10 cellular contexts compared by ENCODE assay signal in the genomic region with DNA sequence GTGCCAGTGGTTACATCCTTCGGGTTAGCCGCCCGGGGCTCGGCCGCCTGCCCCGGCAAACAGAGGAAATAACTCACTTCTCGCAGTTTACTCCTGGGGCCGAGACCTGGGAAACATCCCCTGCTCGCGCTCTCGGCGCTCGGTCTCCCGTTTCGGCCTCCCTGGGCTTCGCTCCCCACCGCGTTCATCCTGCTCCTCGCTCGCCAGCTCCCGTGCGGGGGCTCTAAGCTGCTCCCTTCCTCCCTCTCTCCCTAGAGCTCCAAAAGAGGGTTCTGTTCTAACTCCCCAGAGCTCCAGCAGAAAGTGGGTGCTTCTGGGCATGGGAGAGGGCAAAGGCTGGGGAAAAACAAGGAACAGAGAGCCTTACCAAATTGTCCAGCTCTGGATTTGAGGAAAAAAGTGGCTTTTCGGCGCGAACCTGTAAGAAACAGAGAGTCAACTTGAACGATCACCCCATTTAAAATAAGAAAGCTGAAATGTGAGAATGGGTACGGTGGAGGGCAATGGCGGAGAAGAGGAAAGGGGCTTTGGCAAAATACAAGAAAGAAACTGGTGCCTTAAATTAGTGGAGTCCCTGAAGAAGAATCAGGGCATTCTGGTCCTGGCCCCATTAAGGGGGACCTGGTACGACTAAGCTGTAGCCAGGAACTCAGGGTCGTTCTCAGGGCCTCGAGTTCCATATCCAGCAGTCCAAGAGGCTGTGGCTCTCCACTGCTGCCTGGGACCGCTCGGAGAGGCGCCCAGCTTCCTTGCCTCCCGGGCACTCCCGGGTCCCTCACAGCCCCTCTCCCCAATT. TPM values are rescaled to one million over a fixed set of nuclear protein-coding genes. Genes with fewer than 3 reads are reported as not detected.
DNase-seq lines count a peak whose midpoint lies in the region; ATAC-seq, FAIRE-seq and TF ChIP-seq lines count a peak whose summit lies in the region.
"Had no signal": no experiment of that assay in that cellular context is flagged by ENCODE, and none has a peak within 500 bp of the region (broad histone marks: within the 10 kb centered on the region; RNA-seq: fewer than 3 reads in every experiment).

No MANE protein-coding gene starts in this region.

- H3K27ac Mint-ChIP-seq in natural killer cell treated with Interleukin-12 subunit alpha and Interleukin-12 subunit beta and Interleukin-15 and Interleukin-18, amount 100 ng/mL, for 72 hours: no peak overlapping the region
- H3K27ac Mint-ChIP-seq in activated CD4-positive, alpha-beta T cell treated with anti-CD3 and anti-CD28 coated beads, Interleukin-2, amount 10 ng/mL, durations not matched to agents 24 days and 14 days: no peak overlapping the region

- H3K4me2 ChIP-seq in HepG2 (ENCODE audit: low read depth, low read length): no peak overlapping the region

- no peak overlapping the region for H3K9ac ChIP-seq in HepG2 (ENCODE audit: insufficient read depth, low read depth, low read length)

- H3K36me3 Mint-ChIP-seq in natural killer cell treated with Interleukin-12 subunit alpha and Interleukin-12 subunit beta and Interleukin-15 and Interleukin-18, amount 100 ng/mL, for 72 hours: peaks cover 6% of the 10 kb centered on the region
- H3K36me3 Mint-ChIP-seq in activated CD4-positive, alpha-beta T cell treated with anti-CD3 and anti-CD28 coated beads, Interleukin-2, amount 10 ng/mL, durations not matched to agents 24 days and 14 days (ENCODE audit: low read depth): peaks cover 4% of the 10 kb centered on the region

- H3K9me3 ChIP-seq in right lobe of liver (no peaks in the 10 kb centered on the region), HepG2 (ENCODE audit: low read length) (no peaks in the 10 kb centered on the region), aorta (ENCODE audit: control insufficient read depth, low read length) (no peaks in the 10 kb centered on the region)

- BruUV-seq in HepG2 (replicated peaks; lab: Mats Ljungman, UMichigan): no TSS peak

- POLR2A ChIA-PET in HepG2 (lab: Yijun Ruan, JAX): no interaction called here

- peaks cover 22 to 25% of the 10 kb centered on the region in 2 donors for H3K4me1 Mint-ChIP-seq in natural killer cell treated with Interleukin-12 subunit alpha and Interleukin-12 subunit beta and Interleukin-15 and Interleukin-18, amount 100 ng/mL, for 72 hours (ENCODE audit: low read depth in 2 of 2)
- H3K4me1 Mint-ChIP-seq in activated CD4-positive, alpha-beta T cell treated with anti-CD3 and anti-CD28 coated beads, Interleukin-2, amount 10 ng/mL, durations not matched to agents 24 days and 14 days: peaks cover 12% of the 10 kb centered on the region

- H3K27ac ChIP-seq in right lobe of liver: peak overlapping the region; percentile 24 to 70 (median 33)
- H3K27ac ChIP-seq in HepG2 (ENCODE audit: extremely low read length, insufficient read depth, low read length): no peak overlapping the region
- peak overlapping the region; percentile 91 for H3K27ac ChIP-seq in foreskin keratinocyte
- H3K27ac ChIP-seq in aorta (ENCODE audit: low read depth in 1 of 2, low read length in 2 of 2): peak overlapping the region; percentile 40 to 52

- no peak for TF ChIP-seq POLR2A in right lobe of liver (IDR thresholded peaks at IDR 0.05)
- no peak for TF ChIP-seq POLR2A in HepG2 (IDR thresholded peaks at IDR 0.05; ENCODE audit: insufficient read depth in 1 of 2, low read depth in 2 of 2, low read length in 2 of 2)

- H3K36me3 ChIP-seq in right lobe of liver (peaks cover 0 to 2% (median 0%) of the 10 kb centered on the region in 4 donors), HepG2 (replicated peaks in 1 of 2; ENCODE audit: control insufficient read depth in 1 of 2, insufficient read depth in 2 of 2, low read length in 2 of 2) (peaks cover 0 to 14% of the 10 kb centered on the region in 2 experiments; a peak in 3 of 5 replicates), aorta (ENCODE audit: control insufficient read depth in 1 of 2, insufficient read depth in 2 of 2, low read length in 1 of 2) (peaks cover 0 to 4% of the 10 kb centered on the region in 2 donors)

- CTCF ChIA-PET in HepG2 (lab: Yijun Ruan, JAX; ENCODE audit: low intra/inter-chr PET ratio, low total read pairs): no interaction called here

- peak overlapping the region; percentile 6 for H3K4me3 Mint-ChIP-seq in natural killer cell treated with Interleukin-12 subunit alpha and Interleukin-12 subunit beta and Interleukin-15 and Interleukin-18, amount 100 ng/mL, for 72 hours
- H3K4me3 Mint-ChIP-seq in activated CD4-positive, alpha-beta T cell treated with anti-CD3 and anti-CD28 coated beads, Interleukin-2, amount 10 ng/mL, durations not matched to agents 24 days and 14 days: no peak overlapping the region

- no peaks in the 10 kb centered on the region for H3K9me3 Mint-ChIP-seq in natural killer cell treated with Interleukin-12 subunit alpha and Interleukin-12 subunit beta and Interleukin-15 and Interleukin-18, amount 100 ng/mL, for 72 hours
- peaks cover 8% of the 10 kb centered on the region for H3K9me3 Mint-ChIP-seq in activated CD4-positive, alpha-beta T cell treated with anti-CD3 and anti-CD28 coated beads, Interleukin-2, amount 10 ng/mL, durations not matched to agents 24 days and 14 days

- no peaks in the 10 kb centered on the region for H3K27me3 ChIP-seq in right lobe of liver
- H3K27me3 ChIP-seq in HepG2 (ENCODE audit: control insufficient read depth in 1 of 2, insufficient read depth in 2 of 2, low read length in 2 of 2): no peaks in the 10 kb centered on the region; a peak in 1 of 5 replicates
- H3K27me3 ChIP-seq in foreskin keratinocyte: no peaks in the 10 kb centered on the region
- H3K27me3 ChIP-seq in aorta (ENCODE audit: control insufficient read depth in 1 of 2, insufficient read depth in 2 of 2, low read length in 1 of 2): no peaks in the 10 kb centered on the region

- no peaks in the 10 kb centered on the region for H4K20me1 ChIP-seq in HepG2 (ENCODE audit: insufficient read depth, low read length)

- H3K27me3 Mint-ChIP-seq in natural killer cell treated with Interleukin-12 subunit alpha and Interleukin-12 subunit beta and Interleukin-15 and Interleukin-18, amount 100 ng/mL, for 72 hours: peaks cover 55 to 79% of the 10 kb centered on the region in 2 donors
- H3K27me3 Mint-ChIP-seq in activated CD4-positive, alpha-beta T cell treated with anti-CD3 and anti-CD28 coated beads, Interleukin-2, amount 10 ng/mL, durations not matched to agents 24 days and 14 days: peaks cover 72% of the 10 kb centered on the region

- no peaks in the 10 kb centered on the region for H3K4me1 ChIP-seq in right lobe of liver
- H3K4me1 ChIP-seq in HepG2 (ENCODE audit: insufficient read depth, low read length): peaks cover 38% of the 10 kb centered on the region
- H3K4me1 ChIP-seq in foreskin keratinocyte: peaks cover 19% of the 10 kb centered on the region
- no peaks in the 10 kb centered on the region for H3K4me1 ChIP-seq in aorta (ENCODE audit: control insufficient read depth in 1 of 2, insufficient read depth in 2 of 2, low read length in 2 of 2)

- intact Hi-C loops in right lobe of liver (cut with DNase I) (no loop called here), HepG2 (cut with micrococcal nuclease; ENCODE audit: unreplicated experiment) (no loop called here), aorta (cut with DNase I) (loop anchor here (5.0 to 10.0 kb wide), 4 partner anchors 78 to 1581 kb away; a partner anchor contains a TSS)
- intact Hi-C loops in activated CD4-positive, alpha-beta T cell treated with anti-CD3 and anti-CD28 coated beads, Interleukin-2, amount 10 ng/mL, durations not matched to agents 24 days and 14 days (cut with micrococcal nuclease): no loop called here

- FAIRE-seq in HepG2 (lab: Jason Lieb, UNC): no peak

- TF ChIP-seq EP300 in HepG2 (IDR thresholded peaks at IDR 0.05; ENCODE audit: low read depth in 2 of 2, low read length in 2 of 2) (no peak), HepG2 (CRISPR knock-in tag; IDR thresholded peaks at IDR 0.05; ENCODE audit: borderline replicate concordance) (no peak)

- H3K4me3 ChIP-seq in right lobe of liver: no peak overlapping the region
- no peak overlapping the region for H3K4me3 ChIP-seq in HepG2 (replicated peaks in 1 of 3; ENCODE audit: insufficient read depth in 1 of 3, low read depth in 2 of 3, low read length in 3 of 3)
- peak overlapping the region; percentile 2 to 25 for H3K4me3 ChIP-seq in aorta (ENCODE audit: low read length in 2 of 2)

- DNase-seq in right lobe of liver (no peak), HepG2 (ENCODE audit: low spot score) (no peak), foreskin keratinocyte (peak in 1 of 2 donors; percentile 44), aorta (peak; percentile 48 to 72), NCI-H146 (lab: John Stamatoyannopoulos, UW) (no peak)
- DNase-seq in natural killer cell treated with Interleukin-12 subunit alpha and Interleukin-12 subunit beta and Interleukin-15 and Interleukin-18, amount 100 ng/mL, for 72 hours (ENCODE audit: low spot score): no peak
- DNase-seq in activated CD4-positive, alpha-beta T cell treated with anti-CD3 and anti-CD28 coated beads, Interleukin-2, amount 10 ng/mL, durations not matched to agents 24 days and 14 days: no peak
- DNase-seq: activated CD8-positive, alpha-beta memory T cell treated with anti-CD3 and anti-CD28 coated beads for 24 hours; Karpas-422 had no signal

- H3K79me2 ChIP-seq in HepG2 (ENCODE audit: insufficient read depth, low read length): peaks cover 6% of the 10 kb centered on the region

- WGBS in right lobe of liver (ENCODE audit: insufficient coverage, low coverage, low lambda C conversion rate, missing lambda C conversion rate): 69% methylated on average over 22 of the region's 36 CpGs
- WGBS in HepG2 (ENCODE audit: low lambda C conversion rate): 96% methylated on average over 35 of the region's 36 CpGs
- 44 to 64% methylated on average over 36 of the region's 36 CpGs for WGBS in aorta, 2 donors

- TF ChIP-seq CTCF in right lobe of liver (IDR thresholded peaks at IDR 0.05) (no peak), HepG2 (CRISPR knock-in tag; IDR thresholded peaks at IDR 0.05) (no peak), foreskin keratinocyte (conservative IDR thresholded peaks at IDR 0.05) (no peak)

- peak in 1 of 4 donors; percentile 4 for ATAC-seq in right lobe of liver
- ATAC-seq in HepG2: no peak
- ATAC-seq in foreskin keratinocyte: peak; percentile 9
- no peak for ATAC-seq in natural killer cell treated with Interleukin-12 subunit alpha and Interleukin-12 subunit beta and Interleukin-15 and Interleukin-18, amount 100 ng/mL, for 72 hours
- no peak for ATAC-seq in aorta (ENCODE audit: low FRiP score)
- no peak for ATAC-seq in HG03354 (IDR thresholded peaks at IDR 0.05; ENCODE audit: poor library complexity, severe bottlenecking, unreplicated experiment)

- no peak for TF ChIP-seq RAD21 in HepG2 (CRISPR knock-in tag; IDR thresholded peaks at IDR 0.05)

- H2AFZ ChIP-seq in HepG2 (ENCODE audit: low read length): no peak overlapping the region

- in situ Hi-C loops in HepG2 (cut with HindIII; ENCODE audit: extremely low pct_ligation_motif_present, low pct_unique_long_range_greater_than_20kb): loop anchor here (10.0 kb wide), 1 partner anchor 51 kb away; no protein-coding TSS in a partner anchor

RNA-seq across cellular contexts. Expression of a gene that starts 5.0 kb away (rescaled TPM):
- 10 to 100 TPM in 2 of 6 experiments, 1 to 10 TPM in 4; 6.1 to 18.0 (median 7.9) TPM for total RNA-seq in right lobe of liver
- 12.4 and 12.6 TPM in 2 replicates for total RNA-seq in HepG2 (2016; rRNA removed; fragmentation: Illumina TruSeq; extraction: Trizol)
- 3.1 and 3.3 TPM in 2 replicates for total RNA-seq in HepG2 (2016; cell fraction: cytosol; rRNA removed; fragmentation: Illumina TruSeq; extraction: Trizol; ENCODE audit: low read depth)
- 10.3 and 12.7 TPM in 2 replicates for total RNA-seq in HepG2 (2016; cell fraction: insoluble cytoplasmic fraction; rRNA removed; fragmentation: Illumina TruSeq; extraction: Trizol)
- total RNA-seq in HepG2 (2016; cell fraction: membrane; rRNA removed; fragmentation: Illumina TruSeq; extraction: Trizol): 7.1 TPM in 2 replicates
- 24.2 and 26.1 TPM in 2 replicates for total RNA-seq in HepG2 (2016; cell fraction: nucleus; rRNA removed; fragmentation: Illumina TruSeq; extraction: Trizol)
- 9.4 and 10.7 TPM in 2 replicates for polyA plus RNA-seq in HepG2 (2011; rRNA removed)
- polyA plus RNA-seq in HepG2 (2011; cell fraction: cytosol; rRNA removed): 6.7 and 8.0 TPM in 2 replicates
- 16.3 and 19.6 TPM in 2 replicates for polyA plus RNA-seq in HepG2 (2011; cell fraction: nucleus; rRNA removed)
- 8.0 and 8.7 TPM in 2 replicates for polyA plus RNA-seq in HepG2 (2012)
- 0.67 and 1.0 TPM in 2 replicates for polyA plus RNA-seq in HepG2 (2016; cell fraction: cytosol; fragmentation: Illumina TruSeq; extraction: Trizol; ENCODE audit: low read depth)
- 11.3 and 12.6 TPM in 2 replicates for polyA plus RNA-seq in HepG2 (2016; cell fraction: insoluble cytoplasmic fraction; fragmentation: Illumina TruSeq; extraction: Trizol; ENCODE audit: low read depth)
- 3.0 and 4.3 TPM in 2 replicates for polyA plus RNA-seq in HepG2 (2016; cell fraction: membrane; fragmentation: Illumina TruSeq; extraction: Trizol; ENCODE audit: low read depth)
- polyA plus RNA-seq in HepG2 (2016; cell fraction: nucleus; fragmentation: Illumina TruSeq; extraction: Trizol; ENCODE audit: insufficient read depth, low read depth): 12.4 and 16.9 TPM in 2 replicates
- 14.2 and 16.5 TPM in 2 replicates for polyA minus RNA-seq in HepG2 (2011; rRNA and poly(A)+ RNA removed; ENCODE audit: low replicate concordance)
- polyA minus RNA-seq in HepG2 (2011; cell fraction: cytosol; rRNA and poly(A)+ RNA removed): 3.7 and 6.8 TPM in 2 replicates
- 67.3 and 70.4 TPM in 2 replicates for polyA minus RNA-seq in HepG2 (2011; cell fraction: nucleus; rRNA and poly(A)+ RNA removed)
- total RNA-seq in foreskin keratinocyte: 12.6 and 14.9 TPM in 2 replicates
- polyA plus RNA-seq in foreskin keratinocyte: 3.8 and 5.5 TPM in 2 replicates
- under 1 TPM in 1 of 2 donors, not detected in 1; 0.26 TPM for total RNA-seq in natural killer cell treated with Interleukin-12 subunit alpha and Interleukin-12 subunit beta and Interleukin-15 and Interleukin-18, amount 100 ng/mL, for 72 hours
- 10 to 100 TPM; 29.1 to 58.7 TPM for total RNA-seq in aorta
- 10 to 100 TPM; 20.7 to 22.8 TPM for polyA plus RNA-seq in aorta
- total RNA-seq in activated CD4-positive, alpha-beta T cell treated with anti-CD3 and anti-CD28 coated beads, Interleukin-2, amount 10 ng/mL, durations not matched to agents 24 days and 14 days: not detected in 2 replicates

Comparison
In these comparisons a context has a peak if more than half of its experiments do, and no peak if none do; other contexts are left out.
1. DNase-seq: peak in aorta (2 of 2); none in right lobe of liver (0 of 3), HepG2 (single experiment), natural killer cell treated with Interleukin-12 subunit alpha and Interleukin-12 subunit beta and Interleukin-15 and Interleukin-18, amount 100 ng/mL, for 72 hours (single experiment), activated CD4-positive, alpha-beta T cell treated with anti-CD3 and anti-CD28 coated beads, Interleukin-2, amount 10 ng/mL, durations not matched to agents 24 days and 14 days (single experiment) and NCI-H146 (single experiment).
2. H3K4me3 ChIP-seq: peak in aorta (2 of 2); none in right lobe of liver (0 of 3) and HepG2 (0 of 3).
3. intact Hi-C loops: an anchor here in aorta (5.0 to 10.0 kb wide); none called in right lobe of liver, HepG2 and activated CD4-positive, alpha-beta T cell treated with anti-CD3 and anti-CD28 coated beads, Interleukin-2, amount 10 ng/mL, durations not matched to agents 24 days and 14 days.